In the genomic region with DNA sequence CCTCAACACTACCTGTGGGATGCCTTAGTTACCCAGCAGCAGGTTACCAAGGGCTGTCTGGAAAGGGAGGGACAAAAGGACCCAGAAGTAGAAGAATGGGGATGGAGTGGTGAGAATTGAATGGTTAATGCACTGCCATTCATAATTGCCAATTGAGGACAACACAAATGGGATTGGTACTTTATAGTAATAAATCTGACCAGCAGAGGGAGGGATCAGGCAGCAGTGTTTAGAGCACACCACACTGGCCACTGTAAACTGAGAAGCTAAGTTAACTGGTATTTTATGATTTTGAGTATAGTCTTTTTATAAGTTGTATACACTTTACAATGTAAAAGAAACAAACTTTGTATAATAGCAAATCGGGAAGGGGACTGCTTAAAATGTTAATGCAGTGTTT, we compare ENCODE assay signal across 10 cellular contexts. TPM values are rescaled to one million over a fixed set of nuclear protein-coding genes. Genes with fewer than 3 reads are reported as not detected.
DNase-seq lines count a peak whose midpoint lies in the region; ATAC-seq, FAIRE-seq and TF ChIP-seq lines count a peak whose summit lies in the region.
"Had no signal": no experiment of that assay in that cellular context is flagged by ENCODE, and none has a peak within 500 bp of the region (broad histone marks: within the 10 kb centered on the region; RNA-seq: fewer than 3 reads in every experiment).

No MANE protein-coding gene starts in this region.

- CTCF ChIA-PET in IMR-90 (lab: Yijun Ruan, JAX) (interaction anchor here (1.1 kb wide), 2 partner anchors 10 to 11 kb away, joined by 3 to 10 read pairs; no protein-coding TSS in a partner anchor), H1 (lab: Charles Lee; ENCODE audit: partially characterized antibody) (interaction anchor here (0.7 to 3.8 kb wide), 11 partner anchors 9 to 233 kb away, joined by 3 to 25 read pairs (median 4); partner anchors contain the start of gene TBRG1)

- POLR2A ChIA-PET in IMR-90 (lab: Charles Lee; ENCODE audit: unreplicated experiment): no interaction called here
- POLR2A ChIA-PET in H1 (lab: Charles Lee; ENCODE audit: partially characterized antibody): no interaction called here

- H3K4me3 ChIP-seq in IMR-90 (ENCODE audit: insufficient read depth, low read depth, low read length) (no peak overlapping the region), H1 (ENCODE audit: extremely low read depth in 1 of 4, insufficient read depth in 2 of 4, low read depth in 3 of 4, low read length in 4 of 4) (no peak overlapping the region)

- peaks cover 37% of the 10 kb centered on the region for H3K36me3 ChIP-seq in IMR-90 (ENCODE audit: control insufficient read depth, insufficient read depth, low read length)
- H3K36me3 ChIP-seq in H1 (ENCODE audit: control insufficient read depth in 2 of 4, insufficient read depth in 4 of 4, low read length in 3 of 4): peaks cover 7 to 62% (median 42%) of the 10 kb centered on the region in 4 experiments

- H3K4me1 ChIP-seq in IMR-90 (ENCODE audit: control insufficient read depth, insufficient read depth, low read length) (no peaks in the 10 kb centered on the region), H1 (replicated peaks in 1 of 4; ENCODE audit: control insufficient read depth in 3 of 4, insufficient read depth in 4 of 4, low read length in 3 of 4) (0 out of 7 replicates have a peak, but pooled peaks cover 0 to 1% (median 0%) of the 10 kb centered on the region in 4 experiments)

- no peak overlapping the region for H2AK9ac ChIP-seq in IMR-90 (replicated peaks; ENCODE audit: low read depth, low read length, poor library complexity)

- no peak overlapping the region for H2AFZ ChIP-seq in IMR-90 (replicated peaks; ENCODE audit: low read length, poor library complexity)
- no peak overlapping the region for H2AFZ ChIP-seq in H1 (ENCODE audit: low read length)

- H2BK120ac ChIP-seq in IMR-90 (ENCODE audit: low read depth, low read length) (no peak overlapping the region), H1 (replicated peaks; ENCODE audit: low read depth, low read length) (no peak overlapping the region)

- H3K4me2 ChIP-seq in IMR-90 (ENCODE audit: low read depth, low read length): no peak overlapping the region
- no peak overlapping the region for H3K4me2 ChIP-seq in H1 (ENCODE audit: insufficient read depth in 1 of 2, low read depth in 2 of 2, low read length in 2 of 2)

- H3K56ac ChIP-seq in IMR-90 (ENCODE audit: extremely low read depth, insufficient read depth, low read length) (no peak overlapping the region), H1 (replicated peaks; ENCODE audit: insufficient read length, low read depth, low read length) (no peak overlapping the region)

- H3K18ac ChIP-seq in IMR-90 (ENCODE audit: low read depth, low read length) (no peak overlapping the region), H1 (ENCODE audit: extremely low read depth, low read length) (no peak overlapping the region)

- no peak overlapping the region for H4K91ac ChIP-seq in IMR-90 (ENCODE audit: insufficient read depth, low read depth, low read length)
- H4K91ac ChIP-seq in H1 (replicated peaks; ENCODE audit: insufficient read length, low read length): no peak overlapping the region

- WGBS in IMR-90 (ENCODE audit: extremely low coverage in 2 of 2, insufficient read length in 1 of 2), 2 experiments: no CpG with 5 or more reads among the region's 1 CpG
- 88% methylated on average over 1 of the region's 1 CpG; no CpG with 5 or more reads in 1 of the 2 experiments for WGBS in H1 (ENCODE audit: extremely low coverage in 1 of 2, insufficient coverage in 1 of 2, insufficient read length in 1 of 2, insufficient replicate concordance in 2 of 2, low coverage in 1 of 2, low lambda C conversion rate in 2 of 2, missing lambda C conversion rate in 1 of 2), 2 experiments

- H4K5ac ChIP-seq in IMR-90 (ENCODE audit: low read depth, low read length) (no peak overlapping the region), H1 (ENCODE audit: insufficient read length, low read depth, low read length) (no peak overlapping the region)

- ATAC-seq in IMR-90 (ENCODE audit: low read depth) (peak; percentile 85), GM18909 (IDR thresholded peaks at IDR 0.05; ENCODE audit: poor library complexity, unreplicated experiment) (no peak)

- H4K20me1 ChIP-seq in IMR-90 (ENCODE audit: insufficient read depth, low read length) (no peaks in the 10 kb centered on the region), H1 (replicated peaks in 1 of 2; ENCODE audit: control insufficient read depth in 1 of 2, insufficient read depth in 2 of 2, low read length in 2 of 2) (no peaks in the 10 kb centered on the region)

- no TSS peak for BruUV-seq in IMR-90 (replicated peaks; lab: Mats Ljungman, UMichigan)

- H3K27ac ChIP-seq in IMR-90 (ENCODE audit: insufficient read depth, low read length) (no peak overlapping the region), H1 (ENCODE audit: low read depth, low read length) (no peak overlapping the region)

- peaks cover 4 to 7% of the 10 kb centered on the region in 2 experiments; a peak in 3 of 4 replicates for H3K79me1 ChIP-seq in IMR-90 (ENCODE audit: low read depth in 1 of 2, low read length in 2 of 2)
- H3K79me1 ChIP-seq in H1 (ENCODE audit: low read depth, low read length): no peaks in the 10 kb centered on the region

- H3K9me1 ChIP-seq in IMR-90 (ENCODE audit: insufficient read depth, low read length): no peaks in the 10 kb centered on the region

- H2BK5ac ChIP-seq in IMR-90 (ENCODE audit: low read depth, low read length, poor library complexity, severe bottlenecking) (no peak overlapping the region), H1 (ENCODE audit: low read depth, low read length) (no peak overlapping the region)

- no peak for TF ChIP-seq EP300 in H1 (IDR thresholded peaks at IDR 0.05; ENCODE audit: borderline replicate concordance in 1 of 2, low read depth in 2 of 2, low read length in 2 of 2)

- H2BK20ac ChIP-seq in IMR-90 (ENCODE audit: low read depth, low read length): no peak overlapping the region
- H2BK20ac ChIP-seq in H1 (ENCODE audit: low read length): no peak overlapping the region

- no peaks in the 10 kb centered on the region for H3K23me2 ChIP-seq in H1 (ENCODE audit: low read depth, low read length)

- dilution Hi-C loops in IMR-90 (cut with HindIII; ENCODE audit: low sequenced_read_pairs, unreplicated experiment): no loop called here

- H3K9me3 ChIP-seq in IMR-90 (ENCODE audit: control insufficient read depth, insufficient read depth, low read length): no peaks in the 10 kb centered on the region
- H3K9me3 ChIP-seq in H1 (ENCODE audit: insufficient read depth in 2 of 2, low read depth in 1 of 2, low read length in 1 of 2): no peaks in the 10 kb centered on the region

- TF ChIP-seq RAD21 in IMR-90 (IDR thresholded peaks at IDR 0.05; ENCODE audit: low read length): peak; percentile 18; the same call in 1 of the 2 replicates
- peak in 1 of 2 experiments; percentile 9; a peak in 1 of 4 replicates for TF ChIP-seq RAD21 in H1 (IDR thresholded peaks at IDR 0.05 in 1 of 2, conservative IDR thresholded peaks at IDR 0.05 in 1 of 2; ENCODE audit: low read depth in 2 of 2, low read length in 2 of 2)

- H3K9ac ChIP-seq in IMR-90 (ENCODE audit: low read depth, low read length) (no peak overlapping the region), H1 (replicated peaks in 1 of 4; ENCODE audit: extremely low read depth in 1 of 4, low read depth in 3 of 4, low read length in 3 of 4) (no peak overlapping the region)

- FAIRE-seq in H1 (lab: Jason Lieb, UNC): no peak

- no peaks in the 10 kb centered on the region for H3K79me2 ChIP-seq in H1 (ENCODE audit: control insufficient read depth in 1 of 2, insufficient read depth in 2 of 2, low read length in 2 of 2)

- intact Hi-C loops in IMR-90 (cut with micrococcal nuclease): no loop called here

- no peak overlapping the region for H3K14ac ChIP-seq in IMR-90 (replicated peaks; ENCODE audit: low read depth, low read length)
- H3K14ac ChIP-seq in H1 (ENCODE audit: insufficient read length): no peak overlapping the region

- in situ Hi-C loops in ACHN (cut with HindIII; ENCODE audit: low pct_ligation_motif_present, low pct_unique_long_range_greater_than_20kb, low sequenced_read_pairs) (no loop called here), IMR-90 (cut with MboI; ENCODE audit: low sequenced_read_pairs) (loop anchor here (25.0 kb wide), 1 partner anchor 954 kb away; the partner anchor contains the start of gene STT3A)

- H3K4ac ChIP-seq in IMR-90 (ENCODE audit: low read depth, low read length) (no peak overlapping the region), H1 (replicated peaks; ENCODE audit: insufficient read length, low read depth, low read length) (no peak overlapping the region)

- DNase-seq in ACHN: peak; percentile 16
- DNase-seq in IMR-90: peak; percentile 17
- DNase-seq in H1 (ENCODE audit: low read depth in 1 of 2, low spot score in 2 of 2): no peak
- DNase-seq in RPMI8226: no peak
- DNase-seq in NCI-H510A (lab: John Stamatoyannopoulos, UW): no peak
- DNase-seq: effector CD4-positive, alpha-beta T cell; NCI-H82; stimulated activated CD4-positive, alpha-beta T cell treated with anti-CD3 and anti-CD28 coated beads, Interleukin-2, amount 100 ng/mL, for 48 hours had no signal

- TF ChIP-seq POLR2A in IMR-90 (IDR thresholded peaks at IDR 0.05; ENCODE audit: low read depth, low read length) (no peak), H1 (IDR thresholded peaks at IDR 0.05; ENCODE audit: control extremely low read depth in 1 of 2, low read depth in 2 of 2, low read length in 2 of 2) (no peak)

- H2AK5ac ChIP-seq in IMR-90 (ENCODE audit: low read depth, low read length) (no peak overlapping the region), H1 (ENCODE audit: low read depth, low read length) (no peak overlapping the region)

- no peak overlapping the region for H4K8ac ChIP-seq in IMR-90 (ENCODE audit: low read depth in 2 of 2, low read length in 2 of 2)
- H4K8ac ChIP-seq in H1 (ENCODE audit: extremely low read depth, insufficient read depth, low read length): no peak overlapping the region

- H3K23ac ChIP-seq in IMR-90 (ENCODE audit: low read depth, low read length): no peak overlapping the region
- H3K23ac ChIP-seq in H1 (ENCODE audit: insufficient read length): no peak overlapping the region

- peak; percentile 32 for TF ChIP-seq CTCF in IMR-90 (conservative IDR thresholded peaks at IDR 0.05; ENCODE audit: low read depth, low read length)
- peak in 2 of 3 experiments; percentile 6 to 18; a peak in 2 of 4 replicates for TF ChIP-seq CTCF in H1 (IDR thresholded peaks at IDR 0.05; ENCODE audit: control extremely low read depth in 1 of 3, insufficient read depth in 1 of 3, low read depth in 1 of 3, low read length in 3 of 3)

- H2BK15ac ChIP-seq in IMR-90 (ENCODE audit: low read depth, low read length) (no peak overlapping the region), H1 (ENCODE audit: low read length) (no peak overlapping the region)

- no peak overlapping the region for H2BK12ac ChIP-seq in H1 (ENCODE audit: low read depth, low read length)

- H3K27me3 ChIP-seq in IMR-90 (ENCODE audit: control insufficient read depth, insufficient read depth, low read length) (no peaks in the 10 kb centered on the region), H1 (replicated peaks in 1 of 4; ENCODE audit: control insufficient read depth in 3 of 4, extremely low read depth in 1 of 4, insufficient read depth in 3 of 4, low read length in 3 of 4) (no peaks in the 10 kb centered on the region)

RNA-seq across cellular contexts. Expression of gene TBRG1, which starts 10.7 kb away (rescaled TPM):
- total RNA-seq in IMR-90 (2012; rRNA removed): 11.9 and 13.3 TPM in 2 replicates
- polyA plus RNA-seq in IMR-90 (2012; rRNA removed) (20.2 and 23.2 TPM in 2 replicates), H1 (2011; rRNA removed) (13.6 and 16.3 TPM in 2 replicates)
- 7.0 and 10.4 TPM in 2 replicates for polyA plus RNA-seq in IMR-90 (2012; cell fraction: cytosol; rRNA removed)
- polyA plus RNA-seq in IMR-90 (2012; cell fraction: nucleus; rRNA removed; ENCODE audit: low replicate concordance): 27.9 and 84.2 TPM in 2 replicates
- 22.7 and 26.7 TPM in 2 replicates for total RNA-seq in H1 (2021; fragmentation: NEBNext Ultra II Directional; extraction: Animal tissue kit (Norgen Biotek cat#: 25700))
- polyA plus RNA-seq in H1 (2011; cell fraction: cytosol; rRNA removed): 18.8 TPM
- polyA plus RNA-seq in H1 (2011; cell fraction: nucleus; rRNA removed): 56.8 TPM
- polyA plus RNA-seq in H1 (2012, experiment 1 of 2): 18.4 to 29.3 TPM (median 20.6 TPM) in 4 replicates
- polyA plus RNA-seq in H1 (2012, experiment 2 of 2): 10.0 TPM
- 25.2 TPM for polyA plus RNA-seq in H1 (2013, experiment 1 of 2)
- 21.6 TPM for polyA plus RNA-seq in H1 (2013, experiment 2 of 2)
- polyA minus RNA-seq in H1 (2011; rRNA and poly(A)+ RNA removed): 20.9 and 23.2 TPM in 2 replicates
- 14.7 TPM for polyA minus RNA-seq in H1 (2011; cell fraction: cytosol; rRNA and poly(A)+ RNA removed)
- 31.5 TPM for polyA minus RNA-seq in H1 (2011; cell fraction: nucleus; rRNA and poly(A)+ RNA removed)

RNA-seq across cellular contexts. Expression of gene PANX3, which starts 22.1 kb away (rescaled TPM):
- total RNA-seq in IMR-90 (2012; rRNA removed): not detected in 2 replicates
- polyA plus RNA-seq in IMR-90 (2012; rRNA removed) (not detected in 2 replicates), H1 (2011; rRNA removed) (not detected in 2 replicates)
- not detected in 2 replicates for polyA plus RNA-seq in IMR-90 (2012; cell fraction: cytosol; rRNA removed)
- polyA plus RNA-seq in IMR-90 (2012; cell fraction: nucleus; rRNA removed; ENCODE audit: low replicate concordance): not detected in 2 replicates
- not detected in 2 replicates for total RNA-seq in H1 (2021; fragmentation: NEBNext Ultra II Directional; extraction: Animal tissue kit (Norgen Biotek cat#: 25700))
- not detected for polyA plus RNA-seq in H1 (2011; cell fraction: cytosol; rRNA removed)
- not detected for polyA plus RNA-seq in H1 (2011; cell fraction: nucleus; rRNA removed)
- polyA plus RNA-seq in H1 (2012, experiment 1 of 2): not detected in 4 replicates
- not detected for polyA plus RNA-seq in H1 (2012, experiment 2 of 2)
- not detected for polyA plus RNA-seq in H1 (2013, experiment 1 of 2)
- not detected for polyA plus RNA-seq in H1 (2013, experiment 2 of 2)
- not detected in 2 replicates for polyA minus RNA-seq in H1 (2011; rRNA and poly(A)+ RNA removed)
- not detected for polyA minus RNA-seq in H1 (2011; cell fraction: cytosol; rRNA and poly(A)+ RNA removed)
- polyA minus RNA-seq in H1 (2011; cell fraction: nucleus; rRNA and poly(A)+ RNA removed): not detected
- total RNA-seq: activated CD8-positive, alpha-beta memory T cell treated with anti-CD3 and anti-CD28 coated beads for 36 hours had no signal

RNA-seq across cellular contexts. Expression of gene SIAE, which starts 40.2 kb away (rescaled TPM):
- 3.3 and 4.7 TPM in 2 replicates for total RNA-seq in IMR-90 (2012; rRNA removed)
- 11.3 and 12.0 TPM in 2 replicates for polyA plus RNA-seq in IMR-90 (2012; rRNA removed)
- 5.8 and 10.3 TPM in 2 replicates for polyA plus RNA-seq in IMR-90 (2012; cell fraction: cytosol; rRNA removed)
- polyA plus RNA-seq in IMR-90 (2012; cell fraction: nucleus; rRNA removed; ENCODE audit: low replicate concordance): 5.5 and 14.4 TPM in 2 replicates
- 1.7 and 2.3 TPM in 2 replicates for total RNA-seq in H1 (2021; fragmentation: NEBNext Ultra II Directional; extraction: Animal tissue kit (Norgen Biotek cat#: 25700))
- polyA plus RNA-seq in H1 (2011; rRNA removed): 1.9 and 3.7 TPM in 2 replicates
- 3.5 TPM for polyA plus RNA-seq in H1 (2011; cell fraction: cytosol; rRNA removed)
- polyA plus RNA-seq in H1 (2011; cell fraction: nucleus; rRNA removed): 4.7 TPM
- polyA plus RNA-seq in H1 (2012, experiment 1 of 2): 1.7 to 3.0 TPM (median 2.9 TPM) in 4 replicates
- polyA plus RNA-seq in H1 (2012, experiment 2 of 2): 0.42 TPM
- 3.6 TPM for polyA plus RNA-seq in H1 (2013, experiment 1 of 2)
- 3.7 TPM for polyA plus RNA-seq in H1 (2013, experiment 2 of 2)
- polyA minus RNA-seq in H1 (2011; rRNA and poly(A)+ RNA removed): 2.6 and 4.5 TPM in 2 replicates
- 0.95 TPM for polyA minus RNA-seq in H1 (2011; cell fraction: cytosol; rRNA and poly(A)+ RNA removed)
- polyA minus RNA-seq in H1 (2011; cell fraction: nucleus; rRNA and poly(A)+ RNA removed): 1.4 TPM

RNA-seq across cellular contexts. Expression of gene SPA17, which starts 40.3 kb away (rescaled TPM):
- total RNA-seq in IMR-90 (2012; rRNA removed): 9.9 and 14.4 TPM in 2 replicates
- polyA plus RNA-seq in IMR-90 (2012; rRNA removed) (10.6 and 11.5 TPM in 2 replicates), H1 (2011; rRNA removed) (1.8 and 3.7 TPM in 2 replicates)
- polyA plus RNA-seq in IMR-90 (2012; cell fraction: cytosol; rRNA removed): 0.75 and 1.3 TPM in 2 replicates
- polyA plus RNA-seq in IMR-90 (2012; cell fraction: nucleus; rRNA removed; ENCODE audit: low replicate concordance): 0.21 and 3.8 TPM in 2 replicates
- 4.2 and 5.2 TPM in 2 replicates for total RNA-seq in H1 (2021; fragmentation: NEBNext Ultra II Directional; extraction: Animal tissue kit (Norgen Biotek cat#: 25700))
- polyA plus RNA-seq in H1 (2011; cell fraction: cytosol; rRNA removed): 4.8 TPM
- 1.4 TPM for polyA plus RNA-seq in H1 (2011; cell fraction: nucleus; rRNA removed)
- polyA plus RNA-seq in H1 (2012, experiment 1 of 2): 5.5 to 7.6 TPM (median 6.4 TPM) in 4 replicates
- 3.0 TPM for polyA plus RNA-seq in H1 (2012, experiment 2 of 2)
- polyA plus RNA-seq in H1 (2013, experiment 1 of 2): 9.1 TPM
- polyA plus RNA-seq in H1 (2013, experiment 2 of 2): 8.7 TPM
- polyA minus RNA-seq in H1 (2011; rRNA and poly(A)+ RNA removed): 1.4 and 2.3 TPM in 2 replicates
- 1.5 TPM for polyA minus RNA-seq in H1 (2011; cell fraction: cytosol; rRNA and poly(A)+ RNA removed)
- 4.6 TPM for polyA minus RNA-seq in H1 (2011; cell fraction: nucleus; rRNA and poly(A)+ RNA removed)

Comparison
In these comparisons a context has a peak if more than half of its experiments do, and no peak if none do; other contexts are left out.
1. DNase-seq: peak in ACHN (single experiment) and IMR-90 (single experiment); none in H1 (0 of 2), RPMI8226 (single experiment) and NCI-H510A (single experiment).